In the genomic region with DNA sequence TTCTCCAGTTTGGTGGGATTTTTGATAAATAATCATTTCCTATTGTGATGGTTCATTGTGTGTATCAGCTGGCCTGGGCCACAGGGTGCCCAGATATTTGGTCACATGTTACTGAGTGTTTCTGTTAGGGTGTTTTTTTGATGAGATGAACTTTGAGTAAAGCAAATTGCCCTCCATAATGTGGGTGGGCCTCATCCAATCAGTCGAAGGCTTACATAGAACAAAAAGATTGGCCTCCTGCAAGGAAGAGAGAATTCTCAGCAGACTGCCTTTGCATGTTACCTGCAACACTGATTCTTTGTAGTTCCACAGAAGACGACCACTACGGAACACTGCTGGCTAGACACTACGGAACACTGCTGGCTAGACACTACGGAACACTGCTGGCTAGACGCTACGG, we compare ENCODE assay signal across 26 cellular contexts.
"Had no signal": no experiment of that assay in that cellular context is flagged by ENCODE, and none has a peak within 500 bp of the region (broad histone marks: within the 10 kb centered on the region; RNA-seq: fewer than 3 reads in every experiment).

No MANE protein-coding gene starts in this region.

- DNase-seq: stimulated activated CD4-positive, alpha-beta T cell treated with anti-CD3 and anti-CD28 coated beads, Interleukin-2, amount 100 ng/mL, for 48 hours; stimulated activated CD4-positive, alpha-beta T cell treated with anti-CD3 and anti-CD28 coated beads, Interleukin-4, amount 100 ng/mL, for 1 hour; stimulated activated CD4-positive, alpha-beta T cell treated with anti-CD3 and anti-CD28 coated beads, Interleukin-4, amount 100 ng/mL, for 24 hours; stimulated activated CD4-positive, alpha-beta T cell treated with anti-CD3 and anti-CD28 coated beads, Interleukin-4, amount 100 ng/mL, for 4 hours; stimulated activated CD8-positive, alpha-beta memory T cell treated with anti-CD3 and anti-CD28 coated beads, Interleukin-4, amount 100 ng/mL, for 48 hours; stimulated activated naive B cell treated with anti-CD40 and anti-IgM and Interleukin-4, amounts not matched to agents 10 μg/mL and 1 μg/mL and 100 μg/mL, for 72 hours; stimulated activated naive CD4-positive, alpha-beta T cell; stimulated activated naive CD4-positive, alpha-beta T cell treated with Interleukin-2 at 50 U/mL for 16 hours; stimulated activated naive CD8-positive, alpha-beta T cell treated with anti-CD3 and anti-CD28 coated beads, Interleukin-15, amount 100 ng/mL, for 72 hours; stimulated activated naive CD8-positive, alpha-beta T cell treated with anti-CD3 and anti-CD28 coated beads, Interleukin-15, Interleukin-2, amounts not matched to agents 100 U/mL and 50 U/mL, for 24 hours; stomach; substantia nigra; testis; thyroid gland; tibial artery; transverse colon; upper lobe of left lung; upper lobe of right lung; uterus had no signal

- H3K9me3 ChIP-seq: testis, thoracic aorta, thyroid gland, tibial artery, transverse colon, upper lobe of left lung, upper lobe of right lung, uterus, vagina had no signal

- H3K36me3 ChIP-seq: stomach, suprapubic skin, thoracic aorta, thyroid gland, tibial artery, tibial nerve, transverse colon, upper lobe of left lung, upper lobe of right lung, uterus, vagina had no signal

- H3K27ac ChIP-seq: stomach, suprapubic skin, testis, thoracic aorta, thyroid gland, tibial artery, tibial nerve, transverse colon, upper lobe of left lung, upper lobe of right lung, uterus, vagina had no signal

- ATAC-seq: stimulated activated effector memory CD8-positive, alpha-beta T cell treated with anti-CD3 and anti-CD28 coated beads, Interleukin-12 subunit alpha, Interleukin-12 subunit beta, amount 100 ng/mL, for 72 hours; stimulated activated memory B cell treated with anti-CD40 and anti-IgM and Interleukin-4, amounts not matched to agents 10 μg/mL and 1 μg/mL and 100 μg/mL, for 72 hours; stimulated activated naive B cell treated with anti-CD40 and anti-IgM and Interleukin-4, amounts not matched to agents 10 μg/mL and 1 μg/mL and 100 μg/mL, for 72 hours; stimulated activated naive CD8-positive, alpha-beta T cell treated with anti-CD3 and anti-CD28 coated beads, Interleukin-15, amount 100 ng/mL, for 72 hours; stimulated activated naive CD8-positive, alpha-beta T cell treated with anti-CD3 and anti-CD28 coated beads, Interleukin-15, Interleukin-2, amounts not matched to agents 100 U/mL and 50 U/mL, for 24 hours; upper lobe of right lung had no signal

- H3K27me3 ChIP-seq: stomach, suprapubic skin, testis, thyroid gland, tibial artery, tibial nerve, transverse colon, upper lobe of left lung, upper lobe of right lung, uterus, vagina had no signal

- H3K4me1 ChIP-seq: stomach, suprapubic skin, testis, thyroid gland, tibial artery, tibial nerve, transverse colon, upper lobe of left lung, upper lobe of right lung, uterus, vagina had no signal

- FAIRE-seq: urothelium cell line had no signal

- H3K4me3 ChIP-seq: stomach, suprapubic skin, testis, thoracic aorta, thyroid gland, tibial artery, tibial nerve, transverse colon, upper lobe of left lung, upper lobe of right lung, uterus, vagina had no signal
